Comparison of ENCODE assay signal across 11 cellular contexts in genomic region chr5:101866473-101866872, GRCh38.
"Had no signal": no experiment of that assay in that cellular context is flagged by ENCODE, and none has a peak within 500 bp of the region (broad histone marks: within the 10 kb centered on the region; RNA-seq: fewer than 3 reads in every experiment).

No MANE protein-coding gene starts in this region.

- H3K27ac ChIP-seq: GM23248 had no signal

- H3K4me2 ChIP-seq: GM23338 had no signal

- DNase-seq: GM23248, GOT3, H7, H9, HCEC 1CT, HFFc6 had no signal

- H3K4me3 Mint-ChIP-seq: GM23338, H9, HFFc6 had no signal

- H3K27ac Mint-ChIP-seq: GM23338, H9, HFFc6 had no signal

- H3K9me3 Mint-ChIP-seq: GM23338, H9 had no signal

- H3K9me3 ChIP-seq: HAP-1 had no signal

- H3K4me3 ChIP-seq: GM23248, GM23338, HAP-1 had no signal

- FAIRE-seq: H1, H54 had no signal

- H3K9ac ChIP-seq: GM23248 had no signal

- H3K4me1 ChIP-seq: HAP-1 had no signal

- H2AFZ ChIP-seq: GM23248, GM23338 had no signal

- H3K36me3 ChIP-seq: HAP-1 had no signal

- H3K4me1 Mint-ChIP-seq: GM23338, H9 had no signal

- ATAC-seq: GM23338, HCT116 had no signal
